ENCODE assay signal across 8 cellular contexts in the genomic region with DNA sequence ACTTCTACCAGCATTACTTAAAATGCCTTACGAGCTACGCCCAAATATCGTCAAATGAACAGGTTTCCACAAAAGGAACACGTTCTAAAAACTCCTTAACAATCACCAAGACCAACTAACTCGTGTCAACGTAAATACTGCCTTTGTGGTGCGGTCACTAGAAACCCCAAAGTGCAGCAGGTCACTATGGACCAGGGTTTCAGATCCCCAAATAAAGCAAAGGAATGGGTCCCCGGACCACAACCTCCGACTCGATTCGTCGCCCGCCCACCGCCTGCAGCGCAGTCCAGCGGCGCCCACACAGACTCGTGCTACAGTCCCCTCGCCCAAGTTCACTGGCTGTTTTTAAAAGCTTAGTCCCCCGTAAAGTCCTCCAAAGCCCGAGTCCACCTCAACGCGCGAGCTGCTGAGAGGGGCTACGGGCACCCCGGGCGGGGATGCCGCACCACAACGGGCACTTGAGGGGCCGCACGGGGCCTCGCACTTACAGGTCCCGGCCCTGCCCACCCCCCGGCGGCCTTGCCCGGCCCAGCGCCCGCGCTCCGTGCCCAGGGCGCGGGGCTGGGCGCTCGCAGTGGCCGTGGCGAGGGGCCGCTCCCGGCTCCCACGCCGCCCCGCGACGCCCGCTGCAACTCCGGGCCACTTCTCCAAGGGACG. TPM values are rescaled to one million over a fixed set of nuclear protein-coding genes. Genes with fewer than 3 reads are reported as not detected.
A peak's percentile ranks its signal among the peaks of the same experiment; 100 is the strongest.
DNase-seq lines count a peak whose midpoint lies in the region; ATAC-seq and TF ChIP-seq lines count a peak whose summit lies in the region.

No MANE protein-coding gene starts in this region.

- H3K27me3 ChIP-seq in iPS-20b (ENCODE audit: insufficient read depth, low read length) (peaks cover 40% of the 10 kb centered on the region), spleen (replicated peaks in 1 of 7) (peaks cover 0 to 85% (median 24%) of the 10 kb centered on the region in 7 donors)

- H3K27me3 Mint-ChIP-seq in stimulated activated naive CD8-positive, alpha-beta T cell treated with anti-CD3 and anti-CD28 coated beads, Interleukin-15, Interleukin-2, amounts not matched to agents 100 ng/mL and 50 ng/mL, for 24 hours: peaks cover 77% of the 10 kb centered on the region

- H3K36me3 ChIP-seq in iPS-20b (ENCODE audit: insufficient read depth, low read depth, low read length) (no peaks in the 10 kb centered on the region), spleen (no peaks in the 10 kb centered on the region)

- H3K9me3 Mint-ChIP-seq in stimulated activated naive CD8-positive, alpha-beta T cell treated with anti-CD3 and anti-CD28 coated beads, Interleukin-15, Interleukin-2, amounts not matched to agents 100 ng/mL and 50 ng/mL, for 24 hours: no peaks in the 10 kb centered on the region

- TF ChIP-seq CTCF in astrocyte of the cerebellum (IDR thresholded peaks at IDR 0.05; ENCODE audit: low read depth, low read length, missing control alignments): no peak
- no peak for TF ChIP-seq CTCF in spleen (IDR thresholded peaks at IDR 0.05 in 8 of 11, conservative IDR thresholded peaks at IDR 0.05 in 3 of 11)

- 3 to 16% (median 5%) methylated on average over 19 to 56 of the region's 56 CpGs for WGBS in spleen, 5 donors

- H3K9ac ChIP-seq in iPS-20b (ENCODE audit: low read depth, low read length): peak overlapping the region; percentile 85; the same call in 1 of the 2 replicates

- no peak for TF ChIP-seq POLR2A in spleen (IDR thresholded peaks at IDR 0.05)

- H3K27ac Mint-ChIP-seq in stimulated activated naive CD8-positive, alpha-beta T cell treated with anti-CD3 and anti-CD28 coated beads, Interleukin-15, Interleukin-2, amounts not matched to agents 100 ng/mL and 50 ng/mL, for 24 hours: no peak overlapping the region

- in situ Hi-C loops in astrocyte of the cerebellum (cut with HindIII; ENCODE audit: low sequenced_read_pairs): no loop called here

- H3K4me3 Mint-ChIP-seq in stimulated activated naive CD8-positive, alpha-beta T cell treated with anti-CD3 and anti-CD28 coated beads, Interleukin-15, Interleukin-2, amounts not matched to agents 100 ng/mL and 50 ng/mL, for 24 hours: peak overlapping the region; percentile 67

- ATAC-seq in stimulated activated naive CD8-positive, alpha-beta T cell treated with anti-CD3 and anti-CD28 coated beads, Interleukin-15, Interleukin-2, amounts not matched to agents 100 U/mL and 50 U/mL, for 24 hours: no peak
- no peak for ATAC-seq in GM21367 (IDR thresholded peaks at IDR 0.05; ENCODE audit: unreplicated experiment)

- peaks cover 21% of the 10 kb centered on the region for H3K4me1 Mint-ChIP-seq in stimulated activated naive CD8-positive, alpha-beta T cell treated with anti-CD3 and anti-CD28 coated beads, Interleukin-15, Interleukin-2, amounts not matched to agents 100 ng/mL and 50 ng/mL, for 24 hours (ENCODE audit: low read depth)

- H3K4me1 ChIP-seq in iPS-20b (ENCODE audit: insufficient read depth, low read length) (peaks cover 29% of the 10 kb centered on the region), spleen (peaks cover 3 to 65% (median 36%) of the 10 kb centered on the region in 6 donors)

- peaks cover 6% of the 10 kb centered on the region for H3K36me3 Mint-ChIP-seq in stimulated activated naive CD8-positive, alpha-beta T cell treated with anti-CD3 and anti-CD28 coated beads, Interleukin-15, Interleukin-2, amounts not matched to agents 100 ng/mL and 50 ng/mL, for 24 hours (ENCODE audit: low read depth)

- no peak overlapping the region for H3K27ac ChIP-seq in iPS-20b (ENCODE audit: low read length)
- H3K27ac ChIP-seq in spleen: peak overlapping the region; percentile 14 to 95 (median 91)

- peak overlapping the region; percentile 95 for H3K4me3 ChIP-seq in astrocyte of the cerebellum (ENCODE audit: low read depth, low read length)
- peak overlapping the region; percentile 84 for H3K4me3 ChIP-seq in iPS-20b (ENCODE audit: low read length)
- H3K4me3 ChIP-seq in spleen: peak overlapping the region; percentile 38 to 79 (median 55)

- no peak for DNase-seq in stimulated activated naive CD8-positive, alpha-beta T cell treated with anti-CD3 and anti-CD28 coated beads, Interleukin-15, Interleukin-2, amounts not matched to agents 100 U/mL and 50 U/mL, for 24 hours
- DNase-seq in astrocyte of the cerebellum (ENCODE audit: low read depth) (no peak), spleen (no peak), NCI-H510A (lab: John Stamatoyannopoulos, UW) (no peak), GF-D8 (lab: John Stamatoyannopoulos, UW) (no peak)

- intact Hi-C loops in spleen (cut with DNase I; ENCODE audit: low total_unique reads): loop anchor here (10.0 kb wide), 1 partner anchor 218 kb away; no protein-coding TSS in a partner anchor

- H3K9me3 ChIP-seq in iPS-20b (ENCODE audit: insufficient read depth, low read depth, low read length) (no peaks in the 10 kb centered on the region), spleen (no peaks in the 10 kb centered on the region)

RNA-seq across cellular contexts. Expression of a gene that starts 1.1 kb away (rescaled TPM):
- 10 to 100 TPM; 45.1 to 96.8 (median 56.3) TPM for total RNA-seq in spleen
- polyA plus RNA-seq in spleen: 1 to 10 TPM; 3.6 to 5.6 (median 3.6) TPM
